ENCODE assay signal across 8 cellular contexts in genomic region chr9:2125909-2126308, GRCh38.
DNase-seq lines count a peak whose midpoint lies in the region; ATAC-seq and TF ChIP-seq lines count a peak whose summit lies in the region.

No MANE protein-coding gene starts in this region.

- no peak overlapping the region for H2AFZ ChIP-seq in IMR-90 (replicated peaks; ENCODE audit: low read length, poor library complexity)

- H3K27me3 Mint-ChIP-seq in CD14-positive monocyte (ENCODE audit: low read depth in 3 of 3), result no peaks in the 10 kb centered on the region

- no peak overlapping the region for H2BK15ac ChIP-seq in IMR-90 (ENCODE audit: low read depth, low read length)

- H3K56ac ChIP-seq in IMR-90 (ENCODE audit: extremely low read depth, insufficient read depth, low read length), result no peak overlapping the region

- CTCF ChIA-PET in IMR-90 (lab: Yijun Ruan, JAX), result no interaction called here

- WGBS in IMR-90 (ENCODE audit: extremely low coverage in 2 of 2, insufficient read length in 1 of 2), 2 experiments, result no CpG with 5 or more reads among the region's 3 CpGs

- no peaks in the 10 kb centered on the region for H3K9me3 ChIP-seq in IMR-90 (ENCODE audit: control insufficient read depth, insufficient read depth, low read length)

- no peak overlapping the region for H4K8ac ChIP-seq in IMR-90 (ENCODE audit: low read depth in 2 of 2, low read length in 2 of 2)

- dilution Hi-C loops in IMR-90 (cut with HindIII; ENCODE audit: low sequenced_read_pairs, unreplicated experiment), result no loop called here

- peaks cover 11% of the 10 kb centered on the region for H3K4me1 ChIP-seq in IMR-90 (ENCODE audit: control insufficient read depth, insufficient read depth, low read length)

- no peak overlapping the region for H4K91ac ChIP-seq in IMR-90 (ENCODE audit: insufficient read depth, low read depth, low read length)

- no peaks in the 10 kb centered on the region for H3K27me3 ChIP-seq in IMR-90 (ENCODE audit: control insufficient read depth, insufficient read depth, low read length)

- intact Hi-C loops in CD14-positive monocyte (cut with micrococcal nuclease), result no loop called here
- intact Hi-C loops in IMR-90 (cut with micrococcal nuclease), result no loop called here

- H2AK5ac ChIP-seq in IMR-90 (ENCODE audit: low read depth, low read length), result no peak overlapping the region

- no peak for TF ChIP-seq RAD21 in IMR-90 (IDR thresholded peaks at IDR 0.05; ENCODE audit: low read length)

- TF ChIP-seq POLR2A in IMR-90 (IDR thresholded peaks at IDR 0.05; ENCODE audit: low read depth, low read length), result no peak

- H3K14ac ChIP-seq in IMR-90 (replicated peaks; ENCODE audit: low read depth, low read length), result no peak overlapping the region

- peaks cover 37% of the 10 kb centered on the region for H3K4me1 Mint-ChIP-seq in CD14-positive monocyte

- H3K4me3 ChIP-seq in IMR-90 (ENCODE audit: insufficient read depth, low read depth, low read length) (no peak overlapping the region), fibroblast of mammary gland (ENCODE audit: control insufficient read depth, low read depth, low read length) (no peak overlapping the region)

- H4K20me1 ChIP-seq in IMR-90 (ENCODE audit: insufficient read depth, low read length), result no peaks in the 10 kb centered on the region; the same call in 1 of the 2 replicates

- H4K5ac ChIP-seq in IMR-90 (ENCODE audit: low read depth, low read length), result no peak overlapping the region

- peak overlapping the region; percentile 58 to 89 (median 76) for H3K27ac Mint-ChIP-seq in CD14-positive monocyte

- 0 out of 2 replicates have a peak overlapping the region, but pooled peaks have one; percentile 7 for H3K18ac ChIP-seq in IMR-90 (ENCODE audit: low read depth, low read length)

- no peak overlapping the region for H2BK120ac ChIP-seq in IMR-90 (ENCODE audit: low read depth, low read length)

- H3K4me3 Mint-ChIP-seq in CD14-positive monocyte, result peak overlapping the region in 1 of 2 donors; percentile 30

- DNase-seq in CD14-positive monocyte (ENCODE audit: low spot score) (no peak), IMR-90 (peak; percentile 30), fibroblast of mammary gland (ENCODE audit: low read depth) (peak; percentile 29), NK-92 (lab: John Stamatoyannopoulos, UW; ENCODE audit: unreplicated experiment) (no peak), NCI-H1417 treated with DMSO at 0.1 percent for 48 hours (lab: John Stamatoyannopoulos, UW) (no peak)
- DNase-seq in stimulated activated naive CD8-positive, alpha-beta T cell treated with anti-CD3 and anti-CD28 coated beads, Interleukin-15, Interleukin-2, amounts not matched to agents 100 U/mL and 50 U/mL, for 24 hours, result no peak

- POLR2A ChIA-PET in IMR-90 (lab: Charles Lee; ENCODE audit: unreplicated experiment), result no interaction called here

- in situ Hi-C loops in IMR-90 (cut with MboI; ENCODE audit: low sequenced_read_pairs), result loop anchor here (10.0 kb wide), 1 partner anchor 709 kb away; no protein-coding TSS in a partner anchor

- BruUV-seq in IMR-90 (replicated peaks; lab: Mats Ljungman, UMichigan), result no TSS peak

- no peak overlapping the region for H2AK9ac ChIP-seq in IMR-90 (replicated peaks; ENCODE audit: low read depth, low read length, poor library complexity)

- H3K27ac ChIP-seq in IMR-90 (ENCODE audit: insufficient read depth, low read length), result peak overlapping the region; percentile 1; the same call in 1 of the 2 replicates

- H3K4me2 ChIP-seq in IMR-90 (ENCODE audit: low read depth, low read length), result peak overlapping the region; percentile 67

- H3K36me3 Mint-ChIP-seq in CD14-positive monocyte, result peaks cover 62 to 77% of the 10 kb centered on the region in 2 donors

- TF ChIP-seq CTCF in CD14-positive monocyte (IDR thresholded peaks at IDR 0.05), result no peak
- no peak for TF ChIP-seq CTCF in IMR-90 (conservative IDR thresholded peaks at IDR 0.05; ENCODE audit: low read depth, low read length)
- TF ChIP-seq CTCF in fibroblast of mammary gland (conservative IDR thresholded peaks at IDR 0.05; ENCODE audit: control insufficient read depth, insufficient read depth, low read depth, low read length), result no peak

- no peak overlapping the region for H3K4ac ChIP-seq in IMR-90 (ENCODE audit: low read depth, low read length)

- peaks cover 3% of the 10 kb centered on the region; the same call in 1 of the 2 replicates for H3K9me1 ChIP-seq in IMR-90 (ENCODE audit: insufficient read depth, low read length)

- H2BK20ac ChIP-seq in IMR-90 (ENCODE audit: low read depth, low read length), result no peak overlapping the region

- H3K23ac ChIP-seq in IMR-90 (ENCODE audit: low read depth, low read length), result no peak overlapping the region

- H3K79me1 ChIP-seq in IMR-90 (ENCODE audit: low read depth in 1 of 2, low read length in 2 of 2), result 0 out of 4 replicates have a peak, but pooled peaks cover 0 to 4% of the 10 kb centered on the region in 2 experiments

- ATAC-seq in GM19463 (IDR thresholded peaks at IDR 0.05; ENCODE audit: unreplicated experiment) (peak; percentile 80), IMR-90 (ENCODE audit: low read depth) (peak; percentile 65), HG03280 (IDR thresholded peaks at IDR 0.05; ENCODE audit: unreplicated experiment) (no peak)
- peak; percentile 95 for ATAC-seq in stimulated activated naive CD8-positive, alpha-beta T cell treated with anti-CD3 and anti-CD28 coated beads, Interleukin-15, Interleukin-2, amounts not matched to agents 100 U/mL and 50 U/mL, for 24 hours

- no peaks in the 10 kb centered on the region for H3K9me3 Mint-ChIP-seq in CD14-positive monocyte

- no peak overlapping the region for H3K9ac ChIP-seq in IMR-90 (ENCODE audit: low read depth, low read length)

- no peak overlapping the region for H2BK5ac ChIP-seq in IMR-90 (ENCODE audit: low read depth, low read length, poor library complexity, severe bottlenecking)

- H3K36me3 ChIP-seq in IMR-90 (ENCODE audit: control insufficient read depth, insufficient read depth, low read length), result peaks cover 10% of the 10 kb centered on the region

TF ChIP-seq in IMR-90, 13 proteins besides CTCF, POLR2A, EP300 and RAD21:
- no peak for TF ChIP-seq MAFK (IDR thresholded peaks at IDR 0.05; ENCODE audit: low read depth, low read length)
- no peak for TF ChIP-seq MXI1 (IDR thresholded peaks at IDR 0.05; ENCODE audit: borderline replicate concordance, low read depth, low read length)
- no peak for TF ChIP-seq USF2 (IDR thresholded peaks at IDR 0.05; ENCODE audit: low read depth, low read length)
- TF ChIP-seq NFE2L2 (IDR thresholded peaks at IDR 0.05; ENCODE audit: low read depth, low read length), result no peak
- TF ChIP-seq ELK1 (IDR thresholded peaks at IDR 0.05; ENCODE audit: borderline replicate concordance, low read depth, low read length), result no peak
- no peak for TF ChIP-seq RCOR1 (IDR thresholded peaks at IDR 0.05; ENCODE audit: insufficient replicate concordance, low read length)
- no peak for TF ChIP-seq FOS (IDR thresholded peaks at IDR 0.05; ENCODE audit: low read depth, low read length)
- TF ChIP-seq RFX5 (IDR thresholded peaks at IDR 0.05; ENCODE audit: low read depth, low read length), result no peak
- no peak for TF ChIP-seq MAZ (IDR thresholded peaks at IDR 0.05; ENCODE audit: borderline replicate concordance, low read depth, low read length)
- no peak for TF ChIP-seq CHD1 (IDR thresholded peaks at IDR 0.05; ENCODE audit: low read depth, low read length)
- no peak for TF ChIP-seq SMC3 (IDR thresholded peaks at IDR 0.05; ENCODE audit: low read depth, low read length)
- no peak for TF ChIP-seq CEBPB (IDR thresholded peaks at IDR 0.05; ENCODE audit: low read depth, low read length)
- TF ChIP-seq BHLHE40 (IDR thresholded peaks at IDR 0.05; ENCODE audit: low read depth, low read length), result no peak

Comparison
In these comparisons a context has a peak if more than half of its experiments do, and no peak if none do; other contexts are left out.
1. DNase-seq: peak in IMR-90 (single experiment) and fibroblast of mammary gland (single experiment); none in CD14-positive monocyte (single experiment), stimulated activated naive CD8-positive, alpha-beta T cell treated with anti-CD3 and anti-CD28 coated beads, Interleukin-15, Interleukin-2, amounts not matched to agents 100 U/mL and 50 U/mL, for 24 hours (single experiment), NK-92 (single experiment) and NCI-H1417 treated with DMSO at 0.1 percent for 48 hours (single experiment).